In the genomic region with DNA sequence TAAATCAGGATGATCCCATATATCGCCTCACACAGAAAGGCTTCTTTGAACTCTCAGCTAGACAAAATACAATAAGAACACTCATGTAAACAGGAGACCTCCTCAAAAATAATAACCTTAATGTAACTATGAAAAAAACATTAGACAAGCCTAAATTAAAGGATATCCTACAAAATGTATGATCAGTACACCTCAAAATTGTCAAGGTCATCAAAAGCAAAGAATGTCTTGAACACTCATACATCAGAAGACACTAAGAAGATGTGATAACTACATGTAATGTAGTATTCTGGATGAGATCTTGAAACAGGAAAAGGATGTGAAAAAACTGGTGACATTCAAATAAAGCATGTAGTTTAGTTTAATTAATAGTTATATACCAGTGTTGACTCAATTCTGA, we compare ENCODE assay signal across 7 cellular contexts.
"Had no signal": no experiment of that assay in that cellular context is flagged by ENCODE, and none has a peak within 500 bp of the region (broad histone marks: within the 10 kb centered on the region; RNA-seq: fewer than 3 reads in every experiment).

No MANE protein-coding gene starts in this region.

- DNase-seq: IMR-90, KBM-7, KG1 had no signal

- FAIRE-seq: HTR-8/SVneo had no signal

- H3K27ac Mint-ChIP-seq: IgD-negative memory B cell had no signal

- H3K4me1 Mint-ChIP-seq: IgD-negative memory B cell had no signal

- H3K9me3 Mint-ChIP-seq: IgD-negative memory B cell had no signal

- H3K36me3 Mint-ChIP-seq: IgD-negative memory B cell had no signal

- H3K27ac ChIP-seq: HL-60, KMS-11 had no signal

- H3K4me2 ChIP-seq: KMS-11 had no signal

- H3K4me3 Mint-ChIP-seq: IgD-negative memory B cell had no signal

- H3K9ac ChIP-seq: KMS-11 had no signal

- H3K27me3 Mint-ChIP-seq: IgD-negative memory B cell had no signal
